18 cellular contexts compared by ENCODE assay signal in genomic region chr21:33289199-33289819, GRCh38. TPM values are rescaled to one million over a fixed set of nuclear protein-coding genes. Genes with fewer than 3 reads are reported as not detected.
DNase-seq lines count a peak whose midpoint lies in the region; ATAC-seq, FAIRE-seq and TF ChIP-seq lines count a peak whose summit lies in the region.
"Had no signal": no experiment of that assay in that cellular context is flagged by ENCODE, and none has a peak within 500 bp of the region (broad histone marks: within the 10 kb centered on the region; RNA-seq: fewer than 3 reads in every experiment).

No MANE protein-coding gene starts in this region.

- no peaks in the 10 kb centered on the region for H3K27me3 ChIP-seq in left ventricle myocardium inferior (ENCODE audit: low read depth)
- H3K27me3 ChIP-seq in mesenchymal stem cell (ENCODE audit: control insufficient read depth in 1 of 2, insufficient read depth in 1 of 2, low read length in 2 of 2): no peaks in the 10 kb centered on the region
- no peaks in the 10 kb centered on the region for H3K27me3 ChIP-seq in WERI-Rb-1 (ENCODE audit: insufficient read depth, low read depth, severe bottlenecking)

- peak overlapping the region in 1 of 2 experiments; percentile 25 for H3K23ac ChIP-seq in mesenchymal stem cell (ENCODE audit: low read length in 2 of 2)

- H3K79me1 ChIP-seq in mesenchymal stem cell (replicated peaks; ENCODE audit: low read length, poor library complexity, severe bottlenecking): no peaks in the 10 kb centered on the region

- H3K14ac ChIP-seq in mesenchymal stem cell (ENCODE audit: low read length in 2 of 2): peak overlapping the region in 1 of 2 experiments; percentile 35

- peak overlapping the region; percentile 29 to 69 for H3K18ac ChIP-seq in mesenchymal stem cell (ENCODE audit: low read depth in 1 of 2, low read length in 2 of 2)

- intact Hi-C loops in left ventricle myocardium inferior (cut with micrococcal nuclease): loop anchor here (10.0 kb wide), 1 partner anchor 55 kb away; no protein-coding TSS in a partner anchor
- intact Hi-C loops in cardiac septum (cut with DNase I): loop anchor here (5.0 kb wide), 1 partner anchor 38 kb away; no protein-coding TSS in a partner anchor

- H3K4me2 ChIP-seq in mesenchymal stem cell (ENCODE audit: low read length, poor library complexity, severe bottlenecking): no peak overlapping the region

- WGBS in mesenchymal stem cell: 74% methylated on average over 11 of the region's 11 CpGs

- TF ChIP-seq CTCF in left ventricle myocardium inferior (IDR thresholded peaks at IDR 0.05; ENCODE audit: borderline replicate concordance) (no peak), astrocyte of the spinal cord (IDR thresholded peaks at IDR 0.05; ENCODE audit: low read depth, low read length) (no peak), WERI-Rb-1 (IDR thresholded peaks at IDR 0.05; ENCODE audit: low read depth, low read length) (no peak)

- peak overlapping the region; percentile 13 for H2BK15ac ChIP-seq in mesenchymal stem cell (ENCODE audit: low read depth, poor library complexity, severe bottlenecking)

- no peak for ATAC-seq in HG02678 (IDR thresholded peaks at IDR 0.05; ENCODE audit: unreplicated experiment)
- ATAC-seq: effector memory CD8-positive, alpha-beta T cell had no signal

- no peak overlapping the region for H2BK120ac ChIP-seq in mesenchymal stem cell (ENCODE audit: low read depth, low read length)

- in situ Hi-C loops in astrocyte of the spinal cord (cut with HindIII; ENCODE audit: low sequenced_read_pairs): no loop called here

- no peak overlapping the region for H4K8ac ChIP-seq in mesenchymal stem cell (ENCODE audit: low read length)

- H3K4me1 ChIP-seq in left ventricle myocardium inferior: peaks cover 58% of the 10 kb centered on the region
- peaks cover 17% of the 10 kb centered on the region for H3K4me1 ChIP-seq in mesenchymal stem cell (ENCODE audit: control insufficient read depth, insufficient read depth, low read depth, low read length)

- no peak overlapping the region for H2BK12ac ChIP-seq in mesenchymal stem cell (ENCODE audit: low read length in 2 of 2)

- H3K27ac ChIP-seq in left ventricle myocardium inferior (replicated peaks): peak overlapping the region; percentile 39
- peak overlapping the region; percentile 33 for H3K27ac ChIP-seq in mesenchymal stem cell (ENCODE audit: low read length, poor library complexity, severe bottlenecking)
- no peak overlapping the region for H3K27ac ChIP-seq in WERI-Rb-1

- no peak overlapping the region for H3K4ac ChIP-seq in mesenchymal stem cell (ENCODE audit: low read depth in 1 of 2, low read length in 2 of 2)

- no peak for DNase-seq in left ventricle myocardium inferior
- no peak for DNase-seq in cardiac septum (ENCODE audit: low spot score)
- DNase-seq in astrocyte of the spinal cord (ENCODE audit: low read depth, low spot score): peak; percentile 49
- peak; percentile 25 for DNase-seq in mesenchymal stem cell
- peak; percentile 75 for DNase-seq in urothelium cell line (ENCODE audit: low spot score)
- DNase-seq in NCI-H524 treated with DMSO at 0.1 percent for 48 hours (lab: John Stamatoyannopoulos, UW): no peak
- no peak for DNase-seq in WERI-Rb-1
- DNase-seq: activated CD4-positive, alpha-beta memory T cell treated with anti-CD3 and anti-CD28 coated beads, Interleukin-2, amount 10 ng/mL, durations not matched to agents 7 days and 5 days; COR-L47; effector memory CD8-positive, alpha-beta T cell; foreskin melanocyte; HCEC 1CT; naive B cell; NCI-H187; NCI-H774; T-helper 9 cell had no signal

- peak overlapping the region; percentile 83 for H2AK5ac ChIP-seq in mesenchymal stem cell (ENCODE audit: low read length, severe bottlenecking)

- H3K36me3 ChIP-seq in left ventricle myocardium inferior (peaks cover 30% of the 10 kb centered on the region), mesenchymal stem cell (ENCODE audit: control insufficient read depth in 1 of 2, insufficient read depth in 2 of 2, low read depth in 1 of 2, low read length in 2 of 2) (peaks cover 46 to 67% of the 10 kb centered on the region in 2 experiments), WERI-Rb-1 (peaks cover 33% of the 10 kb centered on the region)

- H3K4me3 ChIP-seq in left ventricle myocardium inferior (no peak overlapping the region), astrocyte of the spinal cord (ENCODE audit: low read depth, low read length) (no peak overlapping the region), mesenchymal stem cell (ENCODE audit: insufficient read depth in 1 of 2, low read depth in 1 of 2, low read length in 2 of 2) (no peak overlapping the region), WERI-Rb-1 (ENCODE audit: low read depth, low read length) (no peak overlapping the region)

- peak overlapping the region; percentile 35 for H4K91ac ChIP-seq in mesenchymal stem cell (ENCODE audit: low read length)

- H3K9me3 ChIP-seq in left ventricle myocardium inferior (replicated peaks): no peaks in the 10 kb centered on the region
- no peaks in the 10 kb centered on the region for H3K9me3 ChIP-seq in mesenchymal stem cell (ENCODE audit: control insufficient read depth, low read length)
- H3K9me3 ChIP-seq in WERI-Rb-1 (ENCODE audit: severe bottlenecking): no peaks in the 10 kb centered on the region

- no peak overlapping the region for H2AFZ ChIP-seq in mesenchymal stem cell (ENCODE audit: low read depth, low read length)

- no peak for FAIRE-seq in urothelium cell line (lab: Jason Lieb, UNC)
- FAIRE-seq: islet of Langerhans had no signal

- H3K9ac ChIP-seq in mesenchymal stem cell (ENCODE audit: low read length): no peak overlapping the region

- H2BK5ac ChIP-seq in mesenchymal stem cell (ENCODE audit: low read depth, low read length, poor library complexity, severe bottlenecking): no peak overlapping the region

RNA-seq across cellular contexts. Expression of gene IL10RB, which starts 23.1 kb away (rescaled TPM):
- total RNA-seq in left ventricle myocardium inferior: 6.8 TPM
- total RNA-seq in cardiac septum: 7.2 TPM
- polyA plus RNA-seq in mesenchymal stem cell (2013, experiment 1 of 2): 30.1 TPM
- 31.4 TPM for polyA plus RNA-seq in mesenchymal stem cell (2013, experiment 2 of 2)

RNA-seq across cellular contexts. Expression of gene IFNAR1, which starts 35.5 kb away (rescaled TPM):
- total RNA-seq in left ventricle myocardium inferior: 24.4 TPM
- total RNA-seq in cardiac septum: 29.5 TPM
- 40.6 TPM for polyA plus RNA-seq in mesenchymal stem cell (2013, experiment 1 of 2)
- 40.4 TPM for polyA plus RNA-seq in mesenchymal stem cell (2013, experiment 2 of 2)

RNA-seq across cellular contexts. Expression of gene IFNAR2, which starts 59.6 kb away (rescaled TPM):
- total RNA-seq in left ventricle myocardium inferior (9.0 TPM), cardiac septum (14.4 TPM)
- 16.9 TPM for polyA plus RNA-seq in mesenchymal stem cell (2013, experiment 1 of 2)
- 17.9 TPM for polyA plus RNA-seq in mesenchymal stem cell (2013, experiment 2 of 2)

Comparison
In these comparisons a context has a peak if more than half of its experiments do, and no peak if none do; other contexts are left out.
1. DNase-seq: peak in astrocyte of the spinal cord (single experiment), mesenchymal stem cell (single experiment) and urothelium cell line (single experiment); none in left ventricle myocardium inferior (single experiment), cardiac septum (single experiment), NCI-H524 treated with DMSO at 0.1 percent for 48 hours (single experiment) and WERI-Rb-1 (single experiment).